ENCODE assay signal across 7 cellular contexts in genomic region chr15:55992769-55993110, GRCh38. TPM values are rescaled to one million over a fixed set of nuclear protein-coding genes. Genes with fewer than 3 reads are reported as not detected.
DNase-seq lines count a peak whose midpoint lies in the region; ATAC-seq, FAIRE-seq and TF ChIP-seq lines count a peak whose summit lies in the region.

No MANE protein-coding gene starts in this region.

- H3K36me3 Mint-ChIP-seq in activated naive CD8-positive, alpha-beta T cell treated with anti-CD3 and anti-CD28 coated beads for 36 hours, result peaks cover 3% of the 10 kb centered on the region
- H3K36me3 Mint-ChIP-seq in immature natural killer cell, result peaks cover 0 to 3% (median 0%) of the 10 kb centered on the region in 3 donors
- no peaks in the 10 kb centered on the region for H3K36me3 Mint-ChIP-seq in stimulated activated memory B cell treated with anti-CD40 and anti-IgM and Interleukin-4, amounts not matched to agents 10 μg/mL and 1 μg/mL and 100 μg/mL, for 72 hours

- FAIRE-seq in H54 (lab: Jason Lieb, UNC), result no peak

- H3K4me1 Mint-ChIP-seq in activated naive CD8-positive, alpha-beta T cell treated with anti-CD3 and anti-CD28 coated beads for 36 hours, result peaks cover 26% of the 10 kb centered on the region
- H3K4me1 Mint-ChIP-seq in immature natural killer cell, result peaks cover 15 to 16% of the 10 kb centered on the region in 2 donors
- peaks cover 5% of the 10 kb centered on the region for H3K4me1 Mint-ChIP-seq in stimulated activated memory B cell treated with anti-CD40 and anti-IgM and Interleukin-4, amounts not matched to agents 10 μg/mL and 1 μg/mL and 100 μg/mL, for 72 hours

- peaks cover 32% of the 10 kb centered on the region for H3K27me3 Mint-ChIP-seq in activated naive CD8-positive, alpha-beta T cell treated with anti-CD3 and anti-CD28 coated beads for 36 hours
- H3K27me3 Mint-ChIP-seq in immature natural killer cell (ENCODE audit: low read depth in 3 of 3), result peaks cover 0 to 3% (median 0%) of the 10 kb centered on the region in 3 donors
- H3K27me3 Mint-ChIP-seq in stimulated activated memory B cell treated with anti-CD40 and anti-IgM and Interleukin-4, amounts not matched to agents 10 μg/mL and 1 μg/mL and 100 μg/mL, for 72 hours, result peaks cover 48% of the 10 kb centered on the region

- H3K4me3 Mint-ChIP-seq in activated naive CD8-positive, alpha-beta T cell treated with anti-CD3 and anti-CD28 coated beads for 36 hours, result peak overlapping the region; percentile 89
- H3K4me3 Mint-ChIP-seq in immature natural killer cell, result peak overlapping the region; percentile 88 to 94 (median 89)
- H3K4me3 Mint-ChIP-seq in stimulated activated memory B cell treated with anti-CD40 and anti-IgM and Interleukin-4, amounts not matched to agents 10 μg/mL and 1 μg/mL and 100 μg/mL, for 72 hours, result peak overlapping the region; percentile 96

- no peak for TF ChIP-seq POLR2A in H54 (IDR thresholded peaks at IDR 0.05; ENCODE audit: low read depth, low read length)

- peak; percentile 3 for DNase-seq in HS-27A (ENCODE audit: low read depth)
- no peak for DNase-seq in activated naive CD8-positive, alpha-beta T cell treated with anti-CD3 and anti-CD28 coated beads for 36 hours
- DNase-seq in immature natural killer cell, result peak in 1 of 3 donors; percentile 1
- no peak for DNase-seq in NCI-H748 (lab: John Stamatoyannopoulos, UW; ENCODE audit: unreplicated experiment)
- DNase-seq in H54 (ENCODE audit: insufficient read length, low spot score), result no peak

- no peaks in the 10 kb centered on the region for H3K9me3 Mint-ChIP-seq in activated naive CD8-positive, alpha-beta T cell treated with anti-CD3 and anti-CD28 coated beads for 36 hours
- no peaks in the 10 kb centered on the region for H3K9me3 Mint-ChIP-seq in immature natural killer cell
- no peaks in the 10 kb centered on the region for H3K9me3 Mint-ChIP-seq in stimulated activated memory B cell treated with anti-CD40 and anti-IgM and Interleukin-4, amounts not matched to agents 10 μg/mL and 1 μg/mL and 100 μg/mL, for 72 hours

- ATAC-seq in stimulated activated memory B cell treated with anti-CD40 and anti-IgM and Interleukin-4, amounts not matched to agents 10 μg/mL and 1 μg/mL and 100 μg/mL, for 72 hours, result no peak
- no peak for ATAC-seq in GM19351 (IDR thresholded peaks at IDR 0.05; ENCODE audit: unreplicated experiment)

- peak overlapping the region; percentile 54 for H3K27ac Mint-ChIP-seq in activated naive CD8-positive, alpha-beta T cell treated with anti-CD3 and anti-CD28 coated beads for 36 hours
- peak overlapping the region in 5 of 6 donors; percentile 0 to 83 (median 71) for H3K27ac Mint-ChIP-seq in immature natural killer cell
- no peak overlapping the region for H3K27ac Mint-ChIP-seq in stimulated activated memory B cell treated with anti-CD40 and anti-IgM and Interleukin-4, amounts not matched to agents 10 μg/mL and 1 μg/mL and 100 μg/mL, for 72 hours

RNA-seq across cellular contexts. Expression of gene NEDD4, which starts 0.7 kb away (rescaled TPM):
- 10 to 100 TPM; 13.3 to 15.4 TPM for total RNA-seq in activated naive CD8-positive, alpha-beta T cell treated with anti-CD3 and anti-CD28 coated beads for 36 hours
- 1 to 10 TPM; 3.2 to 5.1 (median 3.8) TPM for polyA plus RNA-seq in immature natural killer cell
